14 cellular contexts compared by ENCODE assay signal in the genomic region with DNA sequence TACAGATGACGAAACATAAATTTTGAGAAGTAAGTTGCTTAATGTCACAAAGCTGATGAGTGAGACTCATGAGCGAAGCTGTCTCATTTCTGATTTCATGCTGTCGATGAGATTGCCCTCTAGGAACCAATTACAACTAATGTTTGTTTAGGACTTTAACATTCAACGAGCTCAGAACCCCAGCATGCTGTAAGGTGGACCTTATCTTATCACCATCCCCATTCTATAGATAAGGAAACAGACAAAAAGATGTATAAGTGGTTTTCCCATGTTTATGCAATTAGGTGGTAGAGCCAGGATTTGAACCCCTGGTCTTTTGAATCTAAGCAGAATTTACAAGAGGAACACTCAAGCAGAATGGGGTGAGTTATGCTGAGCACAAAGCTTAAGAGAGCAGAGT. TPM values are rescaled to one million over a fixed set of nuclear protein-coding genes. Genes with fewer than 3 reads are reported as not detected.
A peak's percentile ranks its signal among the peaks of the same experiment; 100 is the strongest.
DNase-seq lines count a peak whose midpoint lies in the region; ATAC-seq and TF ChIP-seq lines count a peak whose summit lies in the region.
"Had no signal": no experiment of that assay in that cellular context is flagged by ENCODE, and none has a peak within 500 bp of the region (broad histone marks: within the 10 kb centered on the region; RNA-seq: fewer than 3 reads in every experiment).

No MANE protein-coding gene starts in this region.

- H3K4me3 Mint-ChIP-seq in type B pancreatic cell: no peak overlapping the region
- H3K4me3 Mint-ChIP-seq in activated CD8-positive, alpha-beta T cell treated with anti-CD3 and anti-CD28 coated beads for 36 hours: no peak overlapping the region
- H3K4me3 Mint-ChIP-seq: CD8-positive, alpha-beta T cell; HFFc6 had no signal

- intact Hi-C loops in vagina (cut with DNase I): no loop called here
- intact Hi-C loops in activated CD8-positive, alpha-beta T cell treated with anti-CD3 and anti-CD28 coated beads for 36 hours (cut with micrococcal nuclease): no loop called here

- no peaks in the 10 kb centered on the region for H3K9me3 ChIP-seq in HEK293 (ENCODE audit: control insufficient read depth, insufficient read depth, low read depth, low read length)
- no peaks in the 10 kb centered on the region for H3K9me3 ChIP-seq in hepatocyte (ENCODE audit: low read depth)
- H3K9me3 ChIP-seq in vagina: no peaks in the 10 kb centered on the region
- H3K9me3 ChIP-seq: BLaER1 had no signal

- no peaks in the 10 kb centered on the region for H4K20me1 ChIP-seq in hepatocyte (ENCODE audit: insufficient read depth, poor library complexity, severe bottlenecking)
- H4K20me1 ChIP-seq: BLaER1 had no signal

- CTCF ChIA-PET in HEK293 (lab: Yijun Ruan, JAX): interaction anchor here (0.9 to 1.7 kb wide), 5 partner anchors 10 to 512 kb away, joined by 3 to 4 read pairs (median 4); no protein-coding TSS in a partner anchor
- CTCF ChIA-PET in activated CD8-positive, alpha-beta T cell treated with anti-CD3 and anti-CD28 coated beads for 36 hours (lab: Charles Lee): interaction anchor here (1.0 to 1.9 kb wide), 3 partner anchors 10 to 600 kb away, joined by 3 to 7 read pairs (median 3); no protein-coding TSS in a partner anchor

- no peaks in the 10 kb centered on the region for H3K9me3 Mint-ChIP-seq in type B pancreatic cell
- H3K9me3 Mint-ChIP-seq in activated CD8-positive, alpha-beta T cell treated with anti-CD3 and anti-CD28 coated beads for 36 hours: no peaks in the 10 kb centered on the region
- H3K9me3 Mint-ChIP-seq: CD8-positive, alpha-beta T cell; HFFc6 had no signal

- H3K4me1 ChIP-seq in HEK293 (ENCODE audit: control insufficient read depth, insufficient read depth, low read length) (peaks cover 7% of the 10 kb centered on the region; the same call in 1 of the 2 replicates), hepatocyte (ENCODE audit: insufficient read depth) (no peaks in the 10 kb centered on the region), vagina (no peaks in the 10 kb centered on the region)
- H3K4me1 ChIP-seq: BLaER1 had no signal

- H3K27me3 ChIP-seq in hepatocyte (no peaks in the 10 kb centered on the region), vagina (no peaks in the 10 kb centered on the region)
- H3K27me3 ChIP-seq: BLaER1 had no signal

- no peaks in the 10 kb centered on the region for H3K79me2 ChIP-seq in hepatocyte

- H3K4me2 ChIP-seq in hepatocyte: peak overlapping the region; percentile 29
- H3K4me2 ChIP-seq: BLaER1 had no signal

- H3K9me2 ChIP-seq in hepatocyte (replicated peaks; ENCODE audit: insufficient read depth): no peaks in the 10 kb centered on the region

- no peak overlapping the region for H2AFZ ChIP-seq in hepatocyte

- H3K27me3 Mint-ChIP-seq in type B pancreatic cell: peaks cover 8% of the 10 kb centered on the region
- H3K27me3 Mint-ChIP-seq in activated CD8-positive, alpha-beta T cell treated with anti-CD3 and anti-CD28 coated beads for 36 hours: peaks cover 9% of the 10 kb centered on the region

- peak; percentile 19 for DNase-seq in SIG-M5 (lab: John Stamatoyannopoulos, UW)
- DNase-seq in hepatocyte (ENCODE audit: low spot score): no peak
- no peak for DNase-seq in type B pancreatic cell (ENCODE audit: extremely low spot score, unreplicated experiment)
- no peak for DNase-seq in stimulated activated CD4-positive, alpha-beta T cell treated with anti-CD3 and anti-CD28 coated beads, Interleukin-15, amount 100 ng/mL, for 24 hours
- DNase-seq in vagina (ENCODE audit: extremely low spot score in 2 of 2): no peak
- no peak for DNase-seq in activated CD8-positive, alpha-beta T cell treated with anti-CD3 and anti-CD28 coated beads for 36 hours
- DNase-seq: CD8-positive, alpha-beta T cell; HFFc6; NCI-H187 treated with DMSO at 0.1 percent for 48 hours; NCI-H226; NCI-H524 treated with DMSO at 0.1 percent for 48 hours had no signal

- H3K4me1 Mint-ChIP-seq in type B pancreatic cell (ENCODE audit: unreplicated experiment): peaks cover 4% of the 10 kb centered on the region
- peaks cover 2% of the 10 kb centered on the region for H3K4me1 Mint-ChIP-seq in activated CD8-positive, alpha-beta T cell treated with anti-CD3 and anti-CD28 coated beads for 36 hours (ENCODE audit: low read depth)

- H3K27ac ChIP-seq in HEK293 (ENCODE audit: extremely low read depth, low read depth, low read length): no peak overlapping the region
- peak overlapping the region; percentile 33 for H3K27ac ChIP-seq in hepatocyte
- H3K27ac ChIP-seq in vagina: no peak overlapping the region
- H3K27ac ChIP-seq: BLaER1 had no signal

- H3K4me3 ChIP-seq in HEK293 (ENCODE audit: low read depth, low read length) (no peak overlapping the region), hepatocyte (no peak overlapping the region), vagina (no peak overlapping the region)
- H3K4me3 ChIP-seq: BLaER1, K562 had no signal

- H3K36me3 ChIP-seq in HEK293 (ENCODE audit: control insufficient read depth in 2 of 2, insufficient read depth in 1 of 2, low read length in 2 of 2): no peaks in the 10 kb centered on the region
- no peaks in the 10 kb centered on the region for H3K36me3 ChIP-seq in hepatocyte (replicated peaks; ENCODE audit: insufficient read depth, low read depth)
- no peaks in the 10 kb centered on the region for H3K36me3 ChIP-seq in vagina
- H3K36me3 ChIP-seq: BLaER1 had no signal

- H3K27ac Mint-ChIP-seq in type B pancreatic cell: peak overlapping the region; percentile 63
- H3K27ac Mint-ChIP-seq in activated CD8-positive, alpha-beta T cell treated with anti-CD3 and anti-CD28 coated beads for 36 hours: no peak overlapping the region
- H3K27ac Mint-ChIP-seq: CD8-positive, alpha-beta T cell; HFFc6 had no signal

- WGBS in hepatocyte (ENCODE audit: low lambda C conversion rate, missing lambda C conversion rate): 44% methylated on average over 4 of the region's 4 CpGs

- TF ChIP-seq CTCF in HEK293 (tag by site-specific recombination; IDR thresholded peaks at IDR 0.05) (no peak), hepatocyte (IDR thresholded peaks at IDR 0.05; ENCODE audit: poor library complexity) (no peak), type B pancreatic cell (conservative IDR thresholded peaks at IDR 0.05) (no peak), vagina (IDR thresholded peaks at IDR 0.05) (no peak)
- no peak for TF ChIP-seq CTCF in activated CD8-positive, alpha-beta T cell treated with anti-CD3 and anti-CD28 coated beads for 36 hours (IDR thresholded peaks at IDR 0.05)

- POLR2A ChIA-PET in HEK293 (lab: Yijun Ruan, JAX): interaction anchor here (1.2 kb wide), 1 partner anchor 13 kb away, joined by 6 read pairs; no protein-coding TSS in a partner anchor
- POLR2A ChIA-PET in activated CD8-positive, alpha-beta T cell treated with anti-CD3 and anti-CD28 coated beads for 36 hours (lab: Charles Lee): interaction anchor here (0.7 kb wide), 1 partner anchor 666 kb away, joined by 4 read pairs; no protein-coding TSS in a partner anchor

- ATAC-seq in activated CD8-positive, alpha-beta T cell treated with anti-CD3 and anti-CD28 coated beads for 36 hours: no peak
- ATAC-seq: CD8-positive, alpha-beta T cell; K562 had no signal

- H3K36me3 Mint-ChIP-seq in type B pancreatic cell: peaks cover 3% of the 10 kb centered on the region
- H3K36me3 Mint-ChIP-seq in activated CD8-positive, alpha-beta T cell treated with anti-CD3 and anti-CD28 coated beads for 36 hours (ENCODE audit: low read depth): no peaks in the 10 kb centered on the region
- H3K36me3 Mint-ChIP-seq: CD8-positive, alpha-beta T cell had no signal

- TF ChIP-seq POLR2A in vagina (IDR thresholded peaks at IDR 0.05): no peak

TF ChIP-seq in HEK293, 187 proteins besides CTCF, POLR2A, EP300 and RAD21:
- no peak for TF ChIP-seq ZNF37A (tag by site-specific recombination; IDR thresholded peaks at IDR 0.05)
- TF ChIP-seq, protein P1, sequence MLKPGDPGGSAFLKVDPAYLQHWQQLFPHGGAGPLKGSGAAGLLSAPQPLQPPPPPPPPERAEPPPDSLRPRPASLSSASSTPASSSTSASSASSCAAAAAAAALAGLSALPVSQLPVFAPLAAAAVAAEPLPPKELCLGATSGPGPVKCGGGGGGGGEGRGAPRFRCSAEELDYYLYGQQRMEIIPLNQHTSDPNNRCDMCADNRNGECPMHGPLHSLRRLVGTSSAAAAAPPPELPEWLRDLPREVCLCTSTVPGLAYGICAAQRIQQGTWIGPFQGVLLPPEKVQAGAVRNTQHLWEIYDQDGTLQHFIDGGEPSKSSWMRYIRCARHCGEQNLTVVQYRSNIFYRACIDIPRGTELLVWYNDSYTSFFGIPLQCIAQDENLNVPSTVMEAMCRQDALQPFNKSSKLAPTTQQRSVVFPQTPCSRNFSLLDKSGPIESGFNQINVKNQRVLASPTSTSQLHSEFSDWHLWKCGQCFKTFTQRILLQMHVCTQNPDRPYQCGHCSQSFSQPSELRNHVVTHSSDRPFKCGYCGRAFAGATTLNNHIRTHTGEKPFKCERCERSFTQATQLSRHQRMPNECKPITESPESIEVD (tag by site-specific recombination; IDR thresholded peaks at IDR 0.05): peak; percentile 51; the same call in 1 of the 2 replicates
TF ChIP-seq in HEK293: peak in this region for 1.

RNA-seq across cellular contexts. Expression of a gene that starts 23.0 kb away (rescaled TPM):
- total RNA-seq in hepatocyte (1.6 and 2.4 TPM in 2 replicates), type B pancreatic cell (ENCODE audit: low replicate concordance) (5.8 and 12.5 TPM in 2 replicates), vagina (2.9 TPM)
- polyA plus RNA-seq in hepatocyte: 3.6 and 4.9 TPM in 2 replicates
- not detected for total RNA-seq in activated CD8-positive, alpha-beta T cell treated with anti-CD3 and anti-CD28 coated beads for 36 hours
- total RNA-seq: CD8-positive, alpha-beta T cell; K562 had no signal
- polyA plus RNA-seq: K562 had no signal
